In genomic region chr6:33205172-33206026, GRCh38 we compare ENCODE assay signal across 8 cellular contexts. TPM values are rescaled to one million over a fixed set of nuclear protein-coding genes. Genes with fewer than 3 reads are reported as not detected.
A peak's percentile ranks its signal among the peaks of the same experiment; 100 is the strongest.
DNase-seq lines count a peak whose midpoint lies in the region; ATAC-seq, FAIRE-seq and TF ChIP-seq lines count a peak whose summit lies in the region.

No MANE protein-coding gene starts in this region.

- H3K9me3 ChIP-seq in MM.1S (replicated peaks; ENCODE audit: insufficient read depth, low read length): no peaks in the 10 kb centered on the region
- no peaks in the 10 kb centered on the region for H3K9me3 ChIP-seq in astrocyte (ENCODE audit: insufficient read depth, low read depth, low read length)
- no peaks in the 10 kb centered on the region for H3K9me3 ChIP-seq in liver (ENCODE audit: control insufficient read depth in 4 of 4, low read length in 3 of 4)
- no peaks in the 10 kb centered on the region for H3K9me3 ChIP-seq in tibial artery

- H3K9me2 ChIP-seq in MM.1S (replicated peaks; ENCODE audit: insufficient read depth, low read length): no peaks in the 10 kb centered on the region

- H3K36me3 ChIP-seq in MM.1S (replicated peaks; ENCODE audit: insufficient read depth, low read length): no peaks in the 10 kb centered on the region
- H3K36me3 ChIP-seq in astrocyte (ENCODE audit: insufficient read depth, low read length): peaks cover 33% of the 10 kb centered on the region
- peaks cover 3 to 29% (median 19%) of the 10 kb centered on the region in 4 donors for H3K36me3 ChIP-seq in liver (ENCODE audit: control insufficient read depth in 4 of 4, insufficient read depth in 3 of 4, low read depth in 1 of 4, low read length in 3 of 4)
- peaks cover 17 to 32% (median 31%) of the 10 kb centered on the region in 3 donors for H3K36me3 ChIP-seq in tibial artery

- TF ChIP-seq CTCF in GM10248 (IDR thresholded peaks at IDR 0.05; ENCODE audit: control extremely low read depth, extremely low read depth, low read depth, missing control alignments) (peak; percentile 25), MM.1S (IDR thresholded peaks at IDR 0.05; ENCODE audit: low read length) (peak; percentile 46), astrocyte (IDR thresholded peaks at IDR 0.05; ENCODE audit: insufficient read depth, low read depth, low read length) (no peak), liver (IDR thresholded peaks at IDR 0.05; ENCODE audit: low read depth, low read length, missing input control) (no peak), tibial artery (IDR thresholded peaks at IDR 0.05) (no peak)

- DNase-seq in GM10248 (ENCODE audit: extremely low spot score) (no peak), MM.1S (peak; percentile 29), astrocyte (ENCODE audit: low read depth) (peak; percentile 86), tibial artery (peak in 1 of 2 donors; percentile 65)

- H3K9ac ChIP-seq in MM.1S (ENCODE audit: low read length) (peak overlapping the region; percentile 94), astrocyte (ENCODE audit: low read length) (peak overlapping the region; percentile 99), liver (ENCODE audit: low read depth in 1 of 2, low read length in 2 of 2) (peak overlapping the region; percentile 25 to 44)

- H3K27me3 ChIP-seq in MM.1S (replicated peaks; ENCODE audit: insufficient read depth, low read length) (no peaks in the 10 kb centered on the region), astrocyte (ENCODE audit: insufficient read depth, low read length) (no peaks in the 10 kb centered on the region), liver (ENCODE audit: control insufficient read depth in 4 of 4, insufficient read depth in 4 of 4, low read length in 3 of 4) (no peaks in the 10 kb centered on the region), tibial artery (no peaks in the 10 kb centered on the region)

- H4K20me1 ChIP-seq in MM.1S (ENCODE audit: insufficient read depth, low read length) (no peaks in the 10 kb centered on the region), astrocyte (ENCODE audit: insufficient read depth, low read length) (peaks cover 44% of the 10 kb centered on the region)

- H3K79me2 ChIP-seq in MM.1S (ENCODE audit: low read length): peaks cover 23% of the 10 kb centered on the region
- H3K79me2 ChIP-seq in astrocyte (ENCODE audit: insufficient read depth, low read length): peaks cover 64% of the 10 kb centered on the region

- peak overlapping the region; percentile 99 for H3K4me3 Mint-ChIP-seq in astrocyte (ENCODE audit: unreplicated experiment)

- peaks cover 5% of the 10 kb centered on the region for H3K9me3 Mint-ChIP-seq in astrocyte (ENCODE audit: unreplicated experiment)

- H3K4me1 Mint-ChIP-seq in astrocyte (ENCODE audit: low read depth, unreplicated experiment): peaks cover 47% of the 10 kb centered on the region

- H3K4me2 ChIP-seq in MM.1S (ENCODE audit: low read depth, low read length) (peak overlapping the region; percentile 84), astrocyte (ENCODE audit: low read length) (peak overlapping the region; percentile 96)

- FAIRE-seq in astrocyte (lab: Jason Lieb, UNC): no peak

- 50% methylated on average over 18 of the region's 18 CpGs for WGBS in liver

- intact Hi-C loops in tibial artery (cut with DNase I; ENCODE audit: low total_unique reads): no loop called here

- peaks cover 36% of the 10 kb centered on the region for H3K4me1 ChIP-seq in MM.1S (ENCODE audit: low read length)
- H3K4me1 ChIP-seq in astrocyte (ENCODE audit: insufficient read depth, low read length): peaks cover 62% of the 10 kb centered on the region
- H3K4me1 ChIP-seq in liver (ENCODE audit: control insufficient read depth in 4 of 4, insufficient read depth in 4 of 4, low read length in 3 of 4): peaks cover 9 to 51% (median 35%) of the 10 kb centered on the region in 4 donors
- peaks cover 0 to 57% (median 49%) of the 10 kb centered on the region in 4 donors for H3K4me1 ChIP-seq in tibial artery

- peak overlapping the region; percentile 97 for H3K4me3 ChIP-seq in MM.1S (ENCODE audit: low read length)
- H3K4me3 ChIP-seq in astrocyte (ENCODE audit: insufficient read depth, low read depth, low read length): peak overlapping the region; percentile 61
- H3K4me3 ChIP-seq in liver (ENCODE audit: low read depth in 1 of 3, low read length in 3 of 3): peak overlapping the region; percentile 38 to 68 (median 58)
- peak overlapping the region; percentile 63 to 71 for H3K4me3 ChIP-seq in tibial artery

- no peak for TF ChIP-seq RAD21 in liver (IDR thresholded peaks at IDR 0.05)

- H3K27ac Mint-ChIP-seq in astrocyte (ENCODE audit: unreplicated experiment): peak overlapping the region; percentile 97

- ATAC-seq in GM19324 (IDR thresholded peaks at IDR 0.05; ENCODE audit: low FRiP score, unreplicated experiment): no peak
- ATAC-seq in HG02623 (IDR thresholded peaks at IDR 0.05; ENCODE audit: unreplicated experiment): no peak
- no peak for ATAC-seq in GM21717 (IDR thresholded peaks at IDR 0.05; ENCODE audit: unreplicated experiment)

- CTCF ChIA-PET in GM10248 (lab: Yijun Ruan, JAX): interaction anchor here (2.5 kb wide), 1 partner anchor 44 kb away, joined by 16 read pairs; no protein-coding TSS in a partner anchor

- H2AFZ ChIP-seq in MM.1S (ENCODE audit: low read length) (peak overlapping the region; percentile 94), astrocyte (ENCODE audit: low read depth, low read length) (no peak overlapping the region)

- POLR2A ChIA-PET in GM10248 (lab: Yijun Ruan, JAX): interaction anchor here (0.6 to 1.1 kb wide), 3 partner anchors 11 to 274 kb away, joined by 4 to 7 read pairs (median 5); no protein-coding TSS in a partner anchor

- peak overlapping the region; percentile 56; the same call in 1 of the 2 replicates for H3K27ac ChIP-seq in MM.1S (ENCODE audit: low read length)
- peak overlapping the region; percentile 96 for H3K27ac ChIP-seq in astrocyte (ENCODE audit: low read depth, low read length)
- H3K27ac ChIP-seq in liver (ENCODE audit: low read depth in 1 of 2, low read length in 2 of 2): peak overlapping the region; percentile 74 to 86
- peak overlapping the region in 1 of 2 donors; percentile 60 for H3K27ac ChIP-seq in tibial artery

- H3K27me3 Mint-ChIP-seq in astrocyte (ENCODE audit: low read depth, unreplicated experiment): no peaks in the 10 kb centered on the region

- peaks cover 14% of the 10 kb centered on the region; the same call in 1 of the 2 replicates for H3F3A ChIP-seq in MM.1S (ENCODE audit: insufficient read depth, low read length)

- peaks cover 34% of the 10 kb centered on the region for H3K36me3 Mint-ChIP-seq in astrocyte (ENCODE audit: low read depth, unreplicated experiment)

TF ChIP-seq in liver, 16 proteins besides CTCF, POLR2A, EP300 and RAD21:
- TF ChIP-seq SP1 (IDR thresholded peaks at IDR 0.05) (no peak), FOXA2 (IDR thresholded peaks at IDR 0.05) (no peak), YY1 (IDR thresholded peaks at IDR 0.05) (no peak), TAF1 (conservative IDR thresholded peaks at IDR 0.05) (no peak), EGR1 (IDR thresholded peaks at IDR 0.05; ENCODE audit: low read depth in 2 of 2) (no peak), ZBTB33 (IDR thresholded peaks at IDR 0.05) (no peak)

RNA-seq across cellular contexts. Expression of gene HSD17B8, which starts 0.9 kb away (rescaled TPM):
- total RNA-seq in astrocyte (2.1 and 2.6 TPM in 2 replicates), liver (10 to 100 TPM; 24.5 to 31.2 TPM)
- 10 to 100 TPM; 43.7 to 52.3 TPM for polyA plus RNA-seq in liver

RNA-seq across cellular contexts. Expression of gene RING1, which starts 2.9 kb away (rescaled TPM):
- total RNA-seq in astrocyte: 30.8 and 31.1 TPM in 2 replicates
- total RNA-seq in liver: 10 to 100 TPM; 11.5 to 19.7 TPM
- polyA plus RNA-seq in liver: 10 to 100 TPM in 1 of 2 donors, 1 to 10 TPM in 1; 4.4 to 18.4 TPM

RNA-seq across cellular contexts. Expression of gene SLC39A7, which starts 4.7 kb away (rescaled TPM):
- total RNA-seq in astrocyte: 150 and 164 TPM in 2 replicates
- 100 to 1,000 TPM in 1 of 2 donors, 10 to 100 TPM in 1; 45.0 to 112 TPM for total RNA-seq in liver
- polyA plus RNA-seq in liver: 10 to 100 TPM in 1 of 2 donors, 1 to 10 TPM in 1; 8.9 to 97.3 TPM

RNA-seq across cellular contexts. Expression of gene RXRB, which starts 4.9 kb away (rescaled TPM):
- total RNA-seq in astrocyte: 34.0 and 39.4 TPM in 2 replicates
- total RNA-seq in liver: 10 to 100 TPM in 1 of 2 donors, 1 to 10 TPM in 1; 9.5 to 19.4 TPM
- polyA plus RNA-seq in liver: 10 to 100 TPM in 1 of 2 donors, 1 to 10 TPM in 1; 7.7 to 13.9 TPM

RNA-seq across cellular contexts. Expression of gene COL11A2, which starts 13.1 kb away (rescaled TPM):
- 1.3 and 2.2 TPM in 2 replicates for total RNA-seq in astrocyte
- under 1 TPM; 0.19 to 0.59 TPM for total RNA-seq in liver
- polyA plus RNA-seq in liver: under 1 TPM; 0.15 to 0.36 TPM

Comparison
In these comparisons a context has a peak if more than half of its experiments do, and no peak if none do; other contexts are left out.
1. CTCF ChIP-seq: peak in GM10248 (single experiment) and MM.1S (single experiment); none in astrocyte (single experiment), liver (single experiment) and tibial artery (0 of 2).
2. H3K9ac ChIP-seq: peak in every context shown above with its lines; median percentile 99 in astrocyte; 94 in MM.1S; 34 in liver.
3. Peak in every context shown above with its lines, with median percentiles within 50 percentile points of each other: H3K4me3 ChIP-seq.